Comparison of ENCODE assay signal across 8 cellular contexts in genomic region chr3:33441322-33441976, GRCh38. TPM values are rescaled to one million over a fixed set of nuclear protein-coding genes. Genes with fewer than 3 reads are reported as not detected.
DNase-seq lines count a peak whose midpoint lies in the region; ATAC-seq and TF ChIP-seq lines count a peak whose summit lies in the region.

No MANE protein-coding gene starts in this region.

- H3K9me3 ChIP-seq in mesodermal cell (ENCODE audit: control insufficient read depth, low read length) (no peaks in the 10 kb centered on the region), uterus (no peaks in the 10 kb centered on the region)

- WGBS in mesodermal cell (ENCODE audit: insufficient coverage in 2 of 2), 2 experiments: 61 to 72% methylated on average over 17 of the region's 21 CpGs

- H3K4me1 ChIP-seq in mesodermal cell (ENCODE audit: control insufficient read depth, insufficient read depth, low read length, poor library complexity, severe bottlenecking) (peaks cover 4% of the 10 kb centered on the region), uterus (peaks cover 0 to 13% of the 10 kb centered on the region in 2 donors)

- CTCF ChIA-PET in GM10248 (lab: Yijun Ruan, JAX): interaction anchor here (0.9 to 4.4 kb wide), 8 partner anchors 8 to 68 kb away, joined by 3 to 21 read pairs (median 4); no protein-coding TSS in a partner anchor

- no peaks in the 10 kb centered on the region for H3K27me3 Mint-ChIP-seq in activated naive CD4-positive, alpha-beta T cell treated with anti-CD3 and anti-CD28 coated beads, Interleukin-2, amount 50 U/mL, for 24 hours

- peaks cover 48% of the 10 kb centered on the region for H3K4me1 Mint-ChIP-seq in activated naive CD4-positive, alpha-beta T cell treated with anti-CD3 and anti-CD28 coated beads, Interleukin-2, amount 50 U/mL, for 24 hours

- H3K36me3 ChIP-seq in mesodermal cell (ENCODE audit: control insufficient read depth, insufficient read depth, low read length): no peaks in the 10 kb centered on the region
- H3K36me3 ChIP-seq in uterus: no peaks in the 10 kb centered on the region

- DNase-seq in activated naive CD4-positive, alpha-beta T cell treated with Interleukin-2 at 50 U/mL for 16 hours: no peak
- DNase-seq in uterus: peak in 1 of 2 donors; percentile 66
- DNase-seq in GM10248 (ENCODE audit: extremely low spot score): no peak
- DNase-seq in cerebellar cortex (ENCODE audit: low spot score): no peak

- intact Hi-C loops in uterus (cut with DNase I; ENCODE audit: low total_unique reads): no loop called here

- no peak for TF ChIP-seq POLR2A in uterus (IDR thresholded peaks at IDR 0.05)

- H3K4me3 Mint-ChIP-seq in activated naive CD4-positive, alpha-beta T cell treated with anti-CD3 and anti-CD28 coated beads, Interleukin-2, amount 50 U/mL, for 24 hours: peak overlapping the region; percentile 100

- peak overlapping the region; percentile 96 for H3K27ac ChIP-seq in cingulate gyrus (ENCODE audit: low read depth, low read length)
- peak overlapping the region; percentile 98 for H3K27ac ChIP-seq in mesodermal cell (ENCODE audit: low read depth, low read length, severe bottlenecking)
- peak overlapping the region; percentile 92 to 95 for H3K27ac ChIP-seq in uterus

- no peaks in the 10 kb centered on the region for H3K36me3 Mint-ChIP-seq in activated naive CD4-positive, alpha-beta T cell treated with anti-CD3 and anti-CD28 coated beads, Interleukin-2, amount 50 U/mL, for 24 hours

- H3K4me3 ChIP-seq in mesodermal cell (ENCODE audit: extremely low read depth, insufficient read depth, low read length, poor library complexity, severe bottlenecking) (peak overlapping the region; percentile 96), uterus (peak overlapping the region; percentile 71 to 83)

- ATAC-seq in HG02981 (IDR thresholded peaks at IDR 0.05; ENCODE audit: unreplicated experiment): no peak

- H3K27me3 ChIP-seq in uterus: no peaks in the 10 kb centered on the region

- TF ChIP-seq CTCF in uterus (IDR thresholded peaks at IDR 0.05): no peak
- TF ChIP-seq CTCF in GM10248 (IDR thresholded peaks at IDR 0.05; ENCODE audit: control extremely low read depth, extremely low read depth, low read depth, missing control alignments): no peak

- POLR2A ChIA-PET in GM10248 (lab: Yijun Ruan, JAX): interaction anchor here (1.1 kb wide), 1 partner anchor 181 kb away, joined by 3 read pairs; no protein-coding TSS in a partner anchor

- peak overlapping the region; percentile 100 for H3K27ac Mint-ChIP-seq in activated naive CD4-positive, alpha-beta T cell treated with anti-CD3 and anti-CD28 coated beads, Interleukin-2, amount 50 U/mL, for 24 hours

- H3K9me3 Mint-ChIP-seq in activated naive CD4-positive, alpha-beta T cell treated with anti-CD3 and anti-CD28 coated beads, Interleukin-2, amount 50 U/mL, for 24 hours: no peaks in the 10 kb centered on the region

RNA-seq across cellular contexts. Expression of gene UBP1, which starts 1.2 kb away (rescaled TPM):
- 63.8 TPM for polyA plus RNA-seq in mesodermal cell (2013, experiment 1 of 2)
- 75.7 TPM for polyA plus RNA-seq in mesodermal cell (2013, experiment 2 of 2)
- 10 to 100 TPM; 25.6 to 86.3 (median 51.2) TPM for total RNA-seq in uterus
